Comparison of ENCODE assay signal across 9 cellular contexts in the genomic region with DNA sequence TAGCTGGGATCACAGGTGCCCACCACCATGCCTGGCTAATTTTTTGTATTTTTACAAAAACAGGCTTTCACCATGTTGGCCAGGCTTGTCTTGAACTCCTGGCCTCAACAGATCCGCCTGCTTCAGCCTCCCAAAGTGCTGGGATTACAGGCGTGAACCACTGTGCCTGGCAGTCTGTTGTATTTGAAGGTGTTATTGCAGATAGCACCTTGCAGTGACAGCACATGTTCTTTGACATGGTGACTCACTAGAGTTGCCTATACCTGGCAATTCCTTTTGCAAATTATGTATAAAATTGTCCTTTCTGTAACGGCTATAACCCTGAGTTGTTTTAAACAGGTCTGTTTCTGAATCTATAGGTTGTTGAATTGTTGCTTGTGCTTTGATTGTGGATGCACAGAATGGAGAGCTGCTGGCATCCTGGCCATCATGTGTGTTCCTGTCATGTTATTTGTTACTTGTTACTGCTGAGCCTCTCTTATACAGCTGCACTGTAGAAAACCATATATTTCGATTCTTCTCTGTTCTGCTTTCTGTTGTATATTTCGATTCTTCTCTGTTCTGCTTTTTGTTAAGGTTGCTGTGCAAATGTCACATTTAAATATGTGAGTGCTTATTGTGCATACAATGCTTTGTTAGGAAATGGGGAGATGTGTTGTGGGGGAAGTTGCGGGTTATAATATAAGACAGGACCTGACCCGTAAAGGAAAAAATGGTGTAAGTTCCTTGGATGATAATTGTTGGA. TPM values are rescaled to one million over a fixed set of nuclear protein-coding genes. Genes with fewer than 3 reads are reported as not detected.
A peak's percentile ranks its signal among the peaks of the same experiment; 100 is the strongest.
DNase-seq lines count a peak whose midpoint lies in the region; ATAC-seq and TF ChIP-seq lines count a peak whose summit lies in the region.
"Had no signal": no experiment of that assay in that cellular context is flagged by ENCODE, and none has a peak within 500 bp of the region (broad histone marks: within the 10 kb centered on the region; RNA-seq: fewer than 3 reads in every experiment).

No MANE protein-coding gene starts in this region.

- intact Hi-C loops in gastrocnemius medialis (cut with DNase I; ENCODE audit: low total_unique reads) (no loop called here), sciatic nerve (cut with DNase I) (no loop called here)

- H3K4me3 Mint-ChIP-seq in activated T-cell treated with anti-CD3 and anti-CD28 coated beads, Interleukin-2, amount 50 U/mL, for 4 hours, result peak overlapping the region; percentile 92
- peak overlapping the region; percentile 2; the same call in 1 of the 2 replicates for H3K4me3 Mint-ChIP-seq in WTC11
- H3K4me3 Mint-ChIP-seq: nephron had no signal

- H3K4me1 ChIP-seq in gastrocnemius medialis, result peaks cover 43 to 62% of the 10 kb centered on the region in 2 donors

- DNase-seq in activated T-cell treated with anti-CD3 and anti-CD28 coated beads, Interleukin-2, amount 50 U/mL, for 4 hours, result no peak
- no peak for DNase-seq in activated T-cell treated with anti-CD3 and anti-CD28 coated beads, Interleukin-2, amount 50 U/mL, for 48 hours
- DNase-seq in WTC11 (ENCODE audit: low spot score) (no peak), gastrocnemius medialis (no peak), sciatic nerve (ENCODE audit: low spot score) (no peak), DMS153 treated with DMSO at 0.1 percent for 48 hours (lab: John Stamatoyannopoulos, UW; ENCODE audit: unreplicated experiment) (no peak), UCSD-AML1 (lab: John Stamatoyannopoulos, UW; ENCODE audit: unreplicated experiment) (no peak)

- peaks cover 33% of the 10 kb centered on the region for H3K36me3 Mint-ChIP-seq in activated T-cell treated with anti-CD3 and anti-CD28 coated beads, Interleukin-2, amount 50 U/mL, for 4 hours (ENCODE audit: insufficient read depth)
- H3K36me3 Mint-ChIP-seq in WTC11, result peaks cover 25% of the 10 kb centered on the region

- no peaks in the 10 kb centered on the region for H3K9me3 Mint-ChIP-seq in activated T-cell treated with anti-CD3 and anti-CD28 coated beads, Interleukin-2, amount 50 U/mL, for 4 hours
- H3K9me3 Mint-ChIP-seq in WTC11, result no peaks in the 10 kb centered on the region
- H3K9me3 Mint-ChIP-seq: nephron had no signal

- no peaks in the 10 kb centered on the region for H3K27me3 Mint-ChIP-seq in activated T-cell treated with anti-CD3 and anti-CD28 coated beads, Interleukin-2, amount 50 U/mL, for 4 hours (ENCODE audit: low read depth)
- H3K27me3 Mint-ChIP-seq in WTC11 (ENCODE audit: low read depth), result no peaks in the 10 kb centered on the region

- peaks cover 49% of the 10 kb centered on the region for H3K4me1 Mint-ChIP-seq in activated T-cell treated with anti-CD3 and anti-CD28 coated beads, Interleukin-2, amount 50 U/mL, for 4 hours (ENCODE audit: low read depth)
- peaks cover 45% of the 10 kb centered on the region for H3K4me1 Mint-ChIP-seq in WTC11

- no peaks in the 10 kb centered on the region for H3K36me3 ChIP-seq in gastrocnemius medialis

- peak overlapping the region; percentile 25 for H3K27ac Mint-ChIP-seq in WTC11

- in situ Hi-C loops in gastrocnemius medialis (cut with MboI; ENCODE audit: low sequenced_read_pairs in 4 of 4), result no loop called here

- POLR2A ChIA-PET in WTC11 (lab: Charles Lee), result no interaction called here

- TF ChIP-seq POLR2A in gastrocnemius medialis (IDR thresholded peaks at IDR 0.05), result no peak

- CTCF ChIA-PET in WTC11 (lab: Charles Lee), result no interaction called here

- ATAC-seq in activated T-cell treated with anti-CD3 and anti-CD28 coated beads, Interleukin-2, amount 50 U/mL, for 4 hours, result peak; percentile 33 to 39
- ATAC-seq in HG03064 (IDR thresholded peaks at IDR 0.05; ENCODE audit: low read depth, unreplicated experiment) (peak; percentile 77), WTC11 (no peak), gastrocnemius medialis (no peak), sciatic nerve (no peak)

- no peaks in the 10 kb centered on the region for H3K27me3 ChIP-seq in gastrocnemius medialis

- peak overlapping the region; percentile 68 to 95 (median 90) for H3K27ac ChIP-seq in gastrocnemius medialis

- no peaks in the 10 kb centered on the region for H3K9me3 ChIP-seq in gastrocnemius medialis

- H3K4me3 ChIP-seq in gastrocnemius medialis, result peak overlapping the region in 2 of 4 donors; percentile 6 to 12

- no peak for TF ChIP-seq CTCF in WTC11 (IDR thresholded peaks at IDR 0.05)
- TF ChIP-seq CTCF in gastrocnemius medialis (IDR thresholded peaks at IDR 0.05 in 4 of 5, conservative IDR thresholded peaks at IDR 0.05 in 1 of 5), result no peak

TF ChIP-seq in WTC11, 78 proteins besides CTCF, POLR2A, EP300 and RAD21:
- TF ChIP-seq ETV6 (CRISPR knock-in tag; IDR thresholded peaks at IDR 0.05) (no peak), TCF7 (CRISPR knock-in tag; IDR thresholded peaks at IDR 0.05; ENCODE audit: low read depth) (no peak), JUN (CRISPR knock-in tag; IDR thresholded peaks at IDR 0.05) (no peak), USF2 (CRISPR knock-in tag; IDR thresholded peaks at IDR 0.05) (no peak), NFATC4 (CRISPR knock-in tag; IDR thresholded peaks at IDR 0.05) (no peak), FOXP1 (CRISPR knock-in tag; IDR thresholded peaks at IDR 0.05; ENCODE audit: borderline replicate concordance) (no peak), SMAD3 (CRISPR knock-in tag; IDR thresholded peaks at IDR 0.05; ENCODE audit: borderline replicate concordance) (no peak), RELA (CRISPR knock-in tag; IDR thresholded peaks at IDR 0.05; ENCODE audit: borderline replicate concordance) (no peak)

RNA-seq across cellular contexts. Expression of gene OGT, which starts 8.1 kb away (rescaled TPM):
- 100 to 1,000 TPM; 150 to 198 (median 166) TPM for total RNA-seq in activated T-cell treated with anti-CD3 and anti-CD28 coated beads, Interleukin-2, amount 50 U/mL, for 4 hours
- total RNA-seq in WTC11 (2021) (121 to 141 TPM (median 126 TPM) in 3 replicates), gastrocnemius medialis (100 to 1,000 TPM in 1 of 4 donors, 10 to 100 TPM in 3; 34.5 to 146 (median 62.1) TPM), sciatic nerve (218 TPM)

RNA-seq across cellular contexts. Expression of gene GCNA, which starts 37.3 kb away (rescaled TPM):
- 1 to 10 TPM; 1.7 to 2.2 (median 2.1) TPM for total RNA-seq in activated T-cell treated with anti-CD3 and anti-CD28 coated beads, Interleukin-2, amount 50 U/mL, for 4 hours
- total RNA-seq in WTC11 (2021), result 1.0 to 1.6 TPM (median 1.3 TPM) in 3 replicates
- total RNA-seq in gastrocnemius medialis, result 1 to 10 TPM in 3 of 4 donors, under 1 TPM in 1; 0.95 to 5.4 (median 1.4) TPM
- 3.6 TPM for total RNA-seq in sciatic nerve

Comparison
In these comparisons a context has a peak if more than half of its experiments do, and no peak if none do; other contexts are left out.
1. ATAC-seq: peak in activated T-cell treated with anti-CD3 and anti-CD28 coated beads, Interleukin-2, amount 50 U/mL, for 4 hours (2 of 2) and HG03064 (single experiment); none in WTC11 (single experiment), gastrocnemius medialis (0 of 2) and sciatic nerve (single experiment).